Comparison of ENCODE assay signal across 8 cellular contexts in genomic region chr17:59851431-59852375, GRCh38. TPM values are rescaled to one million over a fixed set of nuclear protein-coding genes. Genes with fewer than 3 reads are reported as not detected.
DNase-seq lines count a peak whose midpoint lies in the region; ATAC-seq, FAIRE-seq and TF ChIP-seq lines count a peak whose summit lies in the region.

No MANE protein-coding gene starts in this region.

- H3K9me3 ChIP-seq in HepG2 (ENCODE audit: low read length) (no peaks in the 10 kb centered on the region), thoracic aorta (no peaks in the 10 kb centered on the region)

- CTCF ChIA-PET in activated CD4-positive, alpha-beta memory T cell treated with anti-CD3 and anti-CD28 coated beads for 36 hours (lab: Charles Lee): interaction anchor here (1.6 to 1.7 kb wide), 2 partner anchors 14 to 104 kb away, joined by 8 to 10 read pairs; no protein-coding TSS in a partner anchor
- CTCF ChIA-PET in activated CD4-positive, alpha-beta memory T cell treated with anti-CD3 and anti-CD28 coated beads, Interleukin-2, amount 10 ng/mL, durations not matched to agents 7 days and 5 days (lab: Charles Lee): no interaction called here
- CTCF ChIA-PET in HepG2 (lab: Yijun Ruan, JAX; ENCODE audit: low intra/inter-chr PET ratio, low total read pairs): no interaction called here

- TF ChIP-seq CTCF in HepG2 (CRISPR knock-in tag; IDR thresholded peaks at IDR 0.05) (no peak), thoracic aorta (IDR thresholded peaks at IDR 0.05) (no peak)

- no peak overlapping the region for H2AFZ ChIP-seq in HepG2 (ENCODE audit: low read length)

- H3K27me3 Mint-ChIP-seq in activated CD4-positive, alpha-beta memory T cell treated with anti-CD3 and anti-CD28 coated beads for 36 hours: no peaks in the 10 kb centered on the region
- no peaks in the 10 kb centered on the region for H3K27me3 Mint-ChIP-seq in activated CD4-positive, alpha-beta memory T cell treated with anti-CD3 and anti-CD28 coated beads, Interleukin-2, amount 10 ng/mL, durations not matched to agents 7 days and 5 days

- H3K4me1 Mint-ChIP-seq in activated CD4-positive, alpha-beta memory T cell treated with anti-CD3 and anti-CD28 coated beads for 36 hours (ENCODE audit: low read depth): peaks cover 55% of the 10 kb centered on the region
- peaks cover 51% of the 10 kb centered on the region for H3K4me1 Mint-ChIP-seq in activated CD4-positive, alpha-beta memory T cell treated with anti-CD3 and anti-CD28 coated beads, Interleukin-2, amount 10 ng/mL, durations not matched to agents 7 days and 5 days

- no peak for FAIRE-seq in HepG2 (lab: Jason Lieb, UNC)

- no peak for TF ChIP-seq POLR2A in HepG2 (IDR thresholded peaks at IDR 0.05; ENCODE audit: insufficient read depth in 1 of 2, low read depth in 2 of 2, low read length in 2 of 2)

- H3K79me2 ChIP-seq in HepG2 (ENCODE audit: insufficient read depth, low read length): peaks cover 2% of the 10 kb centered on the region

- BruUV-seq in HepG2 (replicated peaks; lab: Mats Ljungman, UMichigan): no TSS peak

- H3K4me3 ChIP-seq in HepG2 (replicated peaks in 1 of 3; ENCODE audit: insufficient read depth in 1 of 3, low read depth in 2 of 3, low read length in 3 of 3) (no peak overlapping the region), thoracic aorta (no peak overlapping the region)

- no peak for DNase-seq in activated CD4-positive, alpha-beta memory T cell treated with anti-CD3 and anti-CD28 coated beads for 36 hours
- DNase-seq in activated CD4-positive, alpha-beta memory T cell treated with anti-CD3 and anti-CD28 coated beads, Interleukin-2, amount 10 ng/mL, durations not matched to agents 7 days and 5 days: no peak
- DNase-seq in astrocyte of the hippocampus (ENCODE audit: low read depth, low spot score): peak; percentile 57
- no peak for DNase-seq in HepG2 (ENCODE audit: low spot score)
- no peak for DNase-seq in thoracic aorta (ENCODE audit: low spot score)
- no peak for DNase-seq in activated gamma-delta T cell treated with Interleukin-2 at 50 U/mL for 16 hours
- DNase-seq in cerebellar nuclear complex (lab: John Stamatoyannopoulos, UW): no peak

- intact Hi-C loops in activated CD4-positive, alpha-beta memory T cell treated with anti-CD3 and anti-CD28 coated beads for 36 hours (cut with micrococcal nuclease): no loop called here
- intact Hi-C loops in HepG2 (cut with micrococcal nuclease; ENCODE audit: unreplicated experiment): no loop called here

- POLR2A ChIA-PET in activated CD4-positive, alpha-beta memory T cell treated with anti-CD3 and anti-CD28 coated beads for 36 hours (lab: Charles Lee): interaction anchor here (2.7 to 16.8 kb wide), 2 partner anchors 22 to 97 kb away, joined by 10 to 923 read pairs; no protein-coding TSS in a partner anchor
- POLR2A ChIA-PET in activated CD4-positive, alpha-beta memory T cell treated with anti-CD3 and anti-CD28 coated beads, Interleukin-2, amount 10 ng/mL, durations not matched to agents 7 days and 5 days (lab: Charles Lee): no interaction called here
- POLR2A ChIA-PET in HepG2 (lab: Yijun Ruan, JAX): interaction anchor here (0.6 kb wide), 1 partner anchor 20 kb away, joined by 4 read pairs; no protein-coding TSS in a partner anchor

- in situ Hi-C loops in HepG2 (cut with HindIII; ENCODE audit: extremely low pct_ligation_motif_present, low pct_unique_long_range_greater_than_20kb): no loop called here

- TF ChIP-seq RAD21 in HepG2 (CRISPR knock-in tag; IDR thresholded peaks at IDR 0.05): no peak

- H3K27ac ChIP-seq in HepG2 (ENCODE audit: extremely low read length, insufficient read depth, low read length): peak overlapping the region; percentile 94
- H3K27ac ChIP-seq in thoracic aorta: peak overlapping the region; percentile 0 to 53

- H3K4me3 Mint-ChIP-seq in activated CD4-positive, alpha-beta memory T cell treated with anti-CD3 and anti-CD28 coated beads for 36 hours: no peak overlapping the region
- no peak overlapping the region for H3K4me3 Mint-ChIP-seq in activated CD4-positive, alpha-beta memory T cell treated with anti-CD3 and anti-CD28 coated beads, Interleukin-2, amount 10 ng/mL, durations not matched to agents 7 days and 5 days

- H3K27ac Mint-ChIP-seq in activated CD4-positive, alpha-beta memory T cell treated with anti-CD3 and anti-CD28 coated beads for 36 hours: peak overlapping the region; percentile 24
- no peak overlapping the region for H3K27ac Mint-ChIP-seq in activated CD4-positive, alpha-beta memory T cell treated with anti-CD3 and anti-CD28 coated beads, Interleukin-2, amount 10 ng/mL, durations not matched to agents 7 days and 5 days

- 78% methylated on average over 14 of the region's 14 CpGs for WGBS in HepG2 (ENCODE audit: low lambda C conversion rate)

- peaks cover 2% of the 10 kb centered on the region for H3K9me3 Mint-ChIP-seq in activated CD4-positive, alpha-beta memory T cell treated with anti-CD3 and anti-CD28 coated beads for 36 hours
- H3K9me3 Mint-ChIP-seq in activated CD4-positive, alpha-beta memory T cell treated with anti-CD3 and anti-CD28 coated beads, Interleukin-2, amount 10 ng/mL, durations not matched to agents 7 days and 5 days: no peaks in the 10 kb centered on the region

- no peak for TF ChIP-seq EP300 in HepG2 (IDR thresholded peaks at IDR 0.05; ENCODE audit: low read depth in 2 of 2, low read length in 2 of 2)
- peak; percentile 43; the same call in 1 of the 2 replicates for TF ChIP-seq EP300 in HepG2 (CRISPR knock-in tag; IDR thresholded peaks at IDR 0.05; ENCODE audit: borderline replicate concordance)

- no peaks in the 10 kb centered on the region for H3K36me3 ChIP-seq in HepG2 (replicated peaks in 1 of 2; ENCODE audit: control insufficient read depth in 1 of 2, insufficient read depth in 2 of 2, low read length in 2 of 2)
- H3K36me3 ChIP-seq in thoracic aorta: no peaks in the 10 kb centered on the region

- H3K4me1 ChIP-seq in HepG2 (ENCODE audit: insufficient read depth, low read length): peaks cover 95% of the 10 kb centered on the region
- H3K4me1 ChIP-seq in thoracic aorta (ENCODE audit: control insufficient read depth in 1 of 2, low read depth in 2 of 2): peaks cover 29 to 48% of the 10 kb centered on the region in 2 donors

- H3K4me2 ChIP-seq in HepG2 (ENCODE audit: low read depth, low read length): peak overlapping the region; percentile 21; the same call in 1 of the 2 replicates

- no peaks in the 10 kb centered on the region for H3K27me3 ChIP-seq in HepG2 (ENCODE audit: control insufficient read depth in 1 of 2, insufficient read depth in 2 of 2, low read length in 2 of 2)
- no peaks in the 10 kb centered on the region for H3K27me3 ChIP-seq in thoracic aorta (replicated peaks; ENCODE audit: insufficient read depth)

- H4K20me1 ChIP-seq in HepG2 (ENCODE audit: insufficient read depth, low read length): no peaks in the 10 kb centered on the region

- ATAC-seq in HepG2 (no peak), thoracic aorta (ENCODE audit: insufficient number of reproducible peaks, low FRiP score, low read depth) (no peak), HG03342 (IDR thresholded peaks at IDR 0.05; ENCODE audit: unreplicated experiment) (no peak)

- H3K9ac ChIP-seq in HepG2 (ENCODE audit: insufficient read depth, low read depth, low read length): peak overlapping the region; percentile 79; the same call in 1 of the 2 replicates

- H3K36me3 Mint-ChIP-seq in activated CD4-positive, alpha-beta memory T cell treated with anti-CD3 and anti-CD28 coated beads for 36 hours: peaks cover 2% of the 10 kb centered on the region
- H3K36me3 Mint-ChIP-seq in activated CD4-positive, alpha-beta memory T cell treated with anti-CD3 and anti-CD28 coated beads, Interleukin-2, amount 10 ng/mL, durations not matched to agents 7 days and 5 days (ENCODE audit: low read depth): no peaks in the 10 kb centered on the region

RNA-seq across cellular contexts. Expression of gene TUBD1, which starts 41.0 kb away (rescaled TPM):
- total RNA-seq in activated CD4-positive, alpha-beta memory T cell treated with anti-CD3 and anti-CD28 coated beads for 36 hours: 10 to 100 TPM; 11.0 to 12.7 TPM
- 10 to 100 TPM; 11.4 to 11.7 TPM for total RNA-seq in activated CD4-positive, alpha-beta memory T cell treated with anti-CD3 and anti-CD28 coated beads, Interleukin-2, amount 10 ng/mL, durations not matched to agents 7 days and 5 days
- 25.9 and 38.7 TPM in 2 replicates for total RNA-seq in HepG2 (2016; rRNA removed; fragmentation: Illumina TruSeq; extraction: Trizol)
- 20.1 and 20.5 TPM in 2 replicates for total RNA-seq in HepG2 (2016; cell fraction: cytosol; rRNA removed; fragmentation: Illumina TruSeq; extraction: Trizol; ENCODE audit: low read depth)
- total RNA-seq in HepG2 (2016; cell fraction: insoluble cytoplasmic fraction; rRNA removed; fragmentation: Illumina TruSeq; extraction: Trizol): 28.3 and 37.1 TPM in 2 replicates
- total RNA-seq in HepG2 (2016; cell fraction: membrane; rRNA removed; fragmentation: Illumina TruSeq; extraction: Trizol): 26.6 and 28.2 TPM in 2 replicates
- 12.1 and 17.0 TPM in 2 replicates for total RNA-seq in HepG2 (2016; cell fraction: nucleus; rRNA removed; fragmentation: Illumina TruSeq; extraction: Trizol)
- polyA plus RNA-seq in HepG2 (2011; rRNA removed): 14.0 and 18.2 TPM in 2 replicates
- 9.3 and 14.8 TPM in 2 replicates for polyA plus RNA-seq in HepG2 (2011; cell fraction: cytosol; rRNA removed)
- 4.8 and 5.8 TPM in 2 replicates for polyA plus RNA-seq in HepG2 (2011; cell fraction: nucleus; rRNA removed)
- polyA plus RNA-seq in HepG2 (2012): 21.1 and 22.1 TPM in 2 replicates
- 6.2 and 9.4 TPM in 2 replicates for polyA plus RNA-seq in HepG2 (2016; cell fraction: cytosol; fragmentation: Illumina TruSeq; extraction: Trizol; ENCODE audit: low read depth)
- polyA plus RNA-seq in HepG2 (2016; cell fraction: insoluble cytoplasmic fraction; fragmentation: Illumina TruSeq; extraction: Trizol; ENCODE audit: low read depth): 31.1 and 38.5 TPM in 2 replicates
- 13.5 and 16.0 TPM in 2 replicates for polyA plus RNA-seq in HepG2 (2016; cell fraction: membrane; fragmentation: Illumina TruSeq; extraction: Trizol; ENCODE audit: low read depth)
- 17.6 and 25.2 TPM in 2 replicates for polyA plus RNA-seq in HepG2 (2016; cell fraction: nucleus; fragmentation: Illumina TruSeq; extraction: Trizol; ENCODE audit: insufficient read depth, low read depth)
- 20.7 and 40.9 TPM in 2 replicates for polyA minus RNA-seq in HepG2 (2011; rRNA and poly(A)+ RNA removed; ENCODE audit: low replicate concordance)
- polyA minus RNA-seq in HepG2 (2011; cell fraction: cytosol; rRNA and poly(A)+ RNA removed): 8.2 and 12.0 TPM in 2 replicates
- polyA minus RNA-seq in HepG2 (2011; cell fraction: nucleus; rRNA and poly(A)+ RNA removed): 26.5 and 31.5 TPM in 2 replicates
- 10 to 100 TPM; 11.0 to 28.0 TPM for total RNA-seq in thoracic aorta

RNA-seq across cellular contexts. Expression of gene RPS6KB1, which starts 41.2 kb away (rescaled TPM):
- 10 to 100 TPM; 41.6 to 44.8 TPM for total RNA-seq in activated CD4-positive, alpha-beta memory T cell treated with anti-CD3 and anti-CD28 coated beads for 36 hours
- total RNA-seq in activated CD4-positive, alpha-beta memory T cell treated with anti-CD3 and anti-CD28 coated beads, Interleukin-2, amount 10 ng/mL, durations not matched to agents 7 days and 5 days: 10 to 100 TPM; 44.3 to 50.1 TPM
- total RNA-seq in HepG2 (2016; rRNA removed; fragmentation: Illumina TruSeq; extraction: Trizol) (42.2 and 44.3 TPM in 2 replicates), thoracic aorta (10 to 100 TPM; 31.0 to 62.6 TPM)
- 12.7 and 14.4 TPM in 2 replicates for total RNA-seq in HepG2 (2016; cell fraction: cytosol; rRNA removed; fragmentation: Illumina TruSeq; extraction: Trizol; ENCODE audit: low read depth)
- 42.8 and 47.7 TPM in 2 replicates for total RNA-seq in HepG2 (2016; cell fraction: insoluble cytoplasmic fraction; rRNA removed; fragmentation: Illumina TruSeq; extraction: Trizol)
- 13.4 and 15.4 TPM in 2 replicates for total RNA-seq in HepG2 (2016; cell fraction: membrane; rRNA removed; fragmentation: Illumina TruSeq; extraction: Trizol)
- 37.6 and 39.2 TPM in 2 replicates for total RNA-seq in HepG2 (2016; cell fraction: nucleus; rRNA removed; fragmentation: Illumina TruSeq; extraction: Trizol)
- polyA plus RNA-seq in HepG2 (2011; rRNA removed): 16.5 and 19.9 TPM in 2 replicates
- polyA plus RNA-seq in HepG2 (2011; cell fraction: cytosol; rRNA removed): 6.6 and 10.9 TPM in 2 replicates
- polyA plus RNA-seq in HepG2 (2011; cell fraction: nucleus; rRNA removed): 15.6 and 21.2 TPM in 2 replicates
- polyA plus RNA-seq in HepG2 (2012): 30.9 and 32.5 TPM in 2 replicates
- polyA plus RNA-seq in HepG2 (2016; cell fraction: cytosol; fragmentation: Illumina TruSeq; extraction: Trizol; ENCODE audit: low read depth): 2.8 and 3.4 TPM in 2 replicates
- 43.5 and 47.4 TPM in 2 replicates for polyA plus RNA-seq in HepG2 (2016; cell fraction: insoluble cytoplasmic fraction; fragmentation: Illumina TruSeq; extraction: Trizol; ENCODE audit: low read depth)
- polyA plus RNA-seq in HepG2 (2016; cell fraction: membrane; fragmentation: Illumina TruSeq; extraction: Trizol; ENCODE audit: low read depth): 7.6 and 9.0 TPM in 2 replicates
- 56.0 and 56.9 TPM in 2 replicates for polyA plus RNA-seq in HepG2 (2016; cell fraction: nucleus; fragmentation: Illumina TruSeq; extraction: Trizol; ENCODE audit: insufficient read depth, low read depth)
- 6.7 and 16.4 TPM in 2 replicates for polyA minus RNA-seq in HepG2 (2011; rRNA and poly(A)+ RNA removed; ENCODE audit: low replicate concordance)
- 17.8 and 17.9 TPM in 2 replicates for polyA minus RNA-seq in HepG2 (2011; cell fraction: cytosol; rRNA and poly(A)+ RNA removed)
- polyA minus RNA-seq in HepG2 (2011; cell fraction: nucleus; rRNA and poly(A)+ RNA removed): 61.5 and 91.5 TPM in 2 replicates
